Comparison of ENCODE assay signal across 8 cellular contexts in genomic region chr4:52861879-52862604, GRCh38. TPM values are rescaled to one million over a fixed set of nuclear protein-coding genes. Genes with fewer than 3 reads are reported as not detected.
DNase-seq lines count a peak whose midpoint lies in the region; ATAC-seq lines count a peak whose summit lies in the region.

A gene with protein sequence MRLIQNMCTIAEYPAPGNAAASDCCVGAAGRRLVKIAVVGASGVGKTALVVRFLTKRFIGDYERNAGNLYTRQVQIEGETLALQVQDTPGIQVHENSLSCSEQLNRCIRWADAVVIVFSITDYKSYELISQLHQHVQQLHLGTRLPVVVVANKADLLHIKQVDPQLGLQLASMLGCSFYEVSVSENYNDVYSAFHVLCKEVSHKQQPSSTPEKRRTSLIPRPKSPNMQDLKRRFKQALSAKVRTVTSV (plus strand): TSS chr4:52862317. CDS start chr4:52862508, 191 bp downstream.

- peaks cover 6% of the 10 kb centered on the region; the same call in 1 of the 2 replicates for H3K9me3 ChIP-seq in SJCRH30 (replicated peaks)

- H3K27ac ChIP-seq in SJCRH30: peak within 1 kb of the TSS; percentile 75
- peak within 1 kb of the TSS; percentile 36 for H3K27ac ChIP-seq in substantia nigra (ENCODE audit: low read depth, low read length, poor library complexity, severe bottlenecking)

- peak within 1 kb of the TSS; percentile 87 for H3K4me3 ChIP-seq in SJCRH30

- H3K27ac Mint-ChIP-seq in IgD-negative memory B cell: no peak within 1 kb of the TSS

- H3K9me3 Mint-ChIP-seq in IgD-negative memory B cell: peaks cover 5 to 7% (median 7%) of the 10 kb centered on the region in 3 donors

- H3K36me3 Mint-ChIP-seq in IgD-negative memory B cell: no peaks in the 10 kb centered on the region

- peaks cover 6% of the 10 kb centered on the region; the same call in 1 of the 2 replicates for H3K4me1 ChIP-seq in SJCRH30

- ATAC-seq in GM21576 (IDR thresholded peaks at IDR 0.05; ENCODE audit: unreplicated experiment): peak; percentile 99

- peak; percentile 51 for DNase-seq in DMS153 (lab: John Stamatoyannopoulos, UW)
- peak; percentile 90 to 94 for DNase-seq in SJCRH30
- DNase-seq in activated naive CD4-positive, alpha-beta T cell treated with Interleukin-2 at 50 U/mL for 16 hours: peak; percentile 86
- peak; percentile 77 for DNase-seq in globus pallidus (ENCODE audit: low spot score)
- DNase-seq in occipital lobe (lab: John Stamatoyannopoulos, UW): peak; percentile 82
- peak in 48 of 49 donors; percentile 18 to 91 (median 72) for DNase-seq in substantia nigra (lab: John Stamatoyannopoulos, UW)

- peaks cover 5 to 10% (median 9%) of the 10 kb centered on the region in 3 donors for H3K4me1 Mint-ChIP-seq in IgD-negative memory B cell

- peaks cover 31% of the 10 kb centered on the region for H3K36me3 ChIP-seq in SJCRH30

- no peaks in the 10 kb centered on the region for H3K27me3 ChIP-seq in SJCRH30

- H3K27me3 Mint-ChIP-seq in IgD-negative memory B cell: peaks cover 50% of the 10 kb centered on the region

- H3K4me3 Mint-ChIP-seq in IgD-negative memory B cell: peak within 1 kb of the TSS; percentile 71 to 93 (median 84)

RNA-seq across cellular contexts. Expression of the gene that starts here (rescaled TPM):
- polyA plus RNA-seq in IgD-negative memory B cell: 0.13 TPM
- 21.2 and 26.6 TPM in 2 replicates for total RNA-seq in SJCRH30 (2014; rRNA removed; shearing (Covaris generic))
- total RNA-seq in occipital lobe: 31.7 TPM

Comparison
In these comparisons a context has a peak if more than half of its experiments do, and no peak if none do; other contexts are left out.
1. Peak in every context shown above with its lines: DNase-seq, ATAC-seq, H3K4me3 ChIP-seq and H3K27ac ChIP-seq.